ENCODE assay signal across 10 cellular contexts in genomic region chr6:163661271-163661671, GRCh38.
DNase-seq lines count a peak whose midpoint lies in the region; ATAC-seq and TF ChIP-seq lines count a peak whose summit lies in the region.
"Had no signal": no experiment of that assay in that cellular context is flagged by ENCODE, and none has a peak within 500 bp of the region (broad histone marks: within the 10 kb centered on the region; RNA-seq: fewer than 3 reads in every experiment).

No MANE protein-coding gene starts in this region.

- intact Hi-C loops in dendritic cell treated with granulocyte-macrophage colony-stimulating factor and Interleukin-4, amounts not matched to agents 40 ng/mL and 50 ng/mL, for 4 days (cut with micrococcal nuclease), result no loop called here

- ATAC-seq in GM18498 (IDR thresholded peaks at IDR 0.05; ENCODE audit: unreplicated experiment) (peak; percentile 98), GM21360 (IDR thresholded peaks at IDR 0.05; ENCODE audit: unreplicated experiment) (peak; percentile 92), HG03103 (IDR thresholded peaks at IDR 0.05; ENCODE audit: low read depth, unreplicated experiment) (peak; percentile 97), WTC11 (no peak)

- no peak overlapping the region for H3K4me3 Mint-ChIP-seq in dendritic cell treated with granulocyte-macrophage colony-stimulating factor and Interleukin-4, amounts not matched to agents 40 ng/mL and 50 ng/mL, for 4 days
- H3K4me3 Mint-ChIP-seq in WTC11, result no peak overlapping the region

- TF ChIP-seq CTCF in WTC11 (IDR thresholded peaks at IDR 0.05), result no peak

- H3K4me1 Mint-ChIP-seq in dendritic cell treated with granulocyte-macrophage colony-stimulating factor and Interleukin-4, amounts not matched to agents 40 ng/mL and 50 ng/mL, for 4 days (ENCODE audit: low read depth), result peaks cover 49% of the 10 kb centered on the region
- H3K4me1 Mint-ChIP-seq in WTC11, result peaks cover 11% of the 10 kb centered on the region

- no peaks in the 10 kb centered on the region for H3K36me3 Mint-ChIP-seq in dendritic cell treated with granulocyte-macrophage colony-stimulating factor and Interleukin-4, amounts not matched to agents 40 ng/mL and 50 ng/mL, for 4 days (ENCODE audit: low read depth)
- H3K36me3 Mint-ChIP-seq in WTC11, result no peaks in the 10 kb centered on the region

- DNase-seq in DMS79 (lab: John Stamatoyannopoulos, UW), result no peak
- no peak for DNase-seq in WTC11 (ENCODE audit: low spot score)
- no peak for DNase-seq in T1000 (lab: John Stamatoyannopoulos, UW)
- DNase-seq in putamen (ENCODE audit: low spot score), result no peak
- DNase-seq: effector memory CD4-positive, alpha-beta T cell; left cardiac atrium had no signal

- H3K9me3 Mint-ChIP-seq in dendritic cell treated with granulocyte-macrophage colony-stimulating factor and Interleukin-4, amounts not matched to agents 40 ng/mL and 50 ng/mL, for 4 days, result peaks cover 8% of the 10 kb centered on the region
- H3K9me3 Mint-ChIP-seq in WTC11, result 0 out of 2 replicates have a peak, but pooled peaks cover 4% of the 10 kb centered on the region

- CTCF ChIA-PET in WTC11 (lab: Charles Lee), result no interaction called here

- H3K27me3 Mint-ChIP-seq in dendritic cell treated with granulocyte-macrophage colony-stimulating factor and Interleukin-4, amounts not matched to agents 40 ng/mL and 50 ng/mL, for 4 days, result peaks cover 12% of the 10 kb centered on the region
- H3K27me3 Mint-ChIP-seq in WTC11 (ENCODE audit: low read depth), result no peaks in the 10 kb centered on the region

- POLR2A ChIA-PET in WTC11 (lab: Charles Lee), result no interaction called here

- peak overlapping the region; percentile 60 for H3K27ac Mint-ChIP-seq in dendritic cell treated with granulocyte-macrophage colony-stimulating factor and Interleukin-4, amounts not matched to agents 40 ng/mL and 50 ng/mL, for 4 days
- H3K27ac Mint-ChIP-seq in WTC11, result no peak overlapping the region

TF ChIP-seq in WTC11, 78 proteins besides CTCF, POLR2A, EP300 and RAD21:
- no peak for TF ChIP-seq SMAD4 (CRISPR knock-in tag; IDR thresholded peaks at IDR 0.05)
